Comparison of ENCODE assay signal across 21 cellular contexts in the genomic region with DNA sequence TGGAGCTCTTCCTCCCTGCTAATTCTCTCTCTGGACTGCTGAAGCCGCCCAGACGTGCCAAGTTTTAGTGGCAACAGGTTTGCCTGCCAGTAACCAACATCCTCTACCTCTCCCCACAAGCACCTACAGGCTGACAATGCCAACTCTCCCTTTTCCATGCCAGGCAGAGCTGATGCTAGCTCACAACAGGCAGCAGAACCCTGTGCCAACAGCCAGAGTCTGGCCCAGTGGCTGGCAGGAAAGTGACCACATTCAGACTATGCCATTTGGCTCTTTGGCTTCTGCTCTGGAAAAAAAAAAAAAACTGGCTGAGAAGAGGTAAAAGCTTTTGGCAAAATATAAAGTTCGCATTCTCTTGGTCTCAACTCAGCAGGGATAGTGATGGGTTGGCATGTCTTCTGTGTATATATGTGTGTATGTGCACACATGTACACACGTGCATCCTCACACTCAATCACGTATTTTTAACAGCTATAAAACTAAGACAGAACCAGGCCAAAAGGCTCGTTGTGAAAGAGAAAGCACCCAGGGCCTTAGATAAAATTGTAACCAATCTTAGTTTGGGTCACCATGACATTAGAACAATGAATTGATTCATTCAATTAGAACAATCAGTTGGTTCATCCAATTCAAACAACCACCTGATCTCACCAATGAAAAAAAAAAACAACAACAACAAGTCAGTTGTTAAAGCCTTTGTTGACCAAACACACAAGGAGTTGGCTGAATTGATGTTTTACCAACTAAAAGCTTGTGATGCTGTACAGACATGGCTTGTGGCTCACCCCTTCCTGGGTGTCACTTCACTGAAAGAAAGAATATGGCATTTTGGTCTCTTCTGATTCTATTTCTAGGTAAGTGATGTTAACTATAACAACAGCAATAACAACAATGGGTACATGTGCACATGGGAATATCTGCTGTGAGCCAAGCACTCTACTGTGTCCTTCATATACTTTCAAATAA. TPM values are rescaled to one million over a fixed set of nuclear protein-coding genes. Genes with fewer than 3 reads are reported as not detected.
A peak's percentile ranks its signal among the peaks of the same experiment; 100 is the strongest.
DNase-seq lines count a peak whose midpoint lies in the region; ATAC-seq and TF ChIP-seq lines count a peak whose summit lies in the region.
"Had no signal": no experiment of that assay in that cellular context is flagged by ENCODE, and none has a peak within 500 bp of the region (broad histone marks: within the 10 kb centered on the region; RNA-seq: fewer than 3 reads in every experiment).

No MANE protein-coding gene starts in this region.

- H3K4me3 ChIP-seq in heart right ventricle (no peak overlapping the region), aorta (ENCODE audit: low read length in 2 of 2) (no peak overlapping the region), vagina (no peak overlapping the region)
- H3K4me3 ChIP-seq: A549, colonic mucosa, HAP-1, hepatocyte had no signal

- no peaks in the 10 kb centered on the region for H3K27me3 ChIP-seq in heart right ventricle
- no peaks in the 10 kb centered on the region for H3K27me3 ChIP-seq in aorta (ENCODE audit: control insufficient read depth in 1 of 2, insufficient read depth in 2 of 2, low read length in 1 of 2)
- no peaks in the 10 kb centered on the region for H3K27me3 ChIP-seq in vagina
- H3K27me3 ChIP-seq: colonic mucosa, hepatocyte had no signal

- H3K36me3 Mint-ChIP-seq in natural killer cell, result no peaks in the 10 kb centered on the region
- no peaks in the 10 kb centered on the region for H3K36me3 Mint-ChIP-seq in natural killer cell treated with Interleukin-12 subunit alpha and Interleukin-12 subunit beta and Interleukin-15 and Interleukin-18, amount 100 ng/mL, for 72 hours

- WGBS in heart right ventricle, 2 donors, result 61 to 70% methylated on average over 6 of the region's 6 CpGs
- 8 to 9% methylated on average over 6 of the region's 6 CpGs for WGBS in aorta, 2 donors

- H3K4me1 Mint-ChIP-seq in natural killer cell, result peaks cover 0 to 4% of the 10 kb centered on the region in 2 donors
- H3K4me1 Mint-ChIP-seq in natural killer cell treated with Interleukin-12 subunit alpha and Interleukin-12 subunit beta and Interleukin-15 and Interleukin-18, amount 100 ng/mL, for 72 hours (ENCODE audit: low read depth in 2 of 2), result no peaks in the 10 kb centered on the region

- ATAC-seq in natural killer cell (peak in 2 of 3 donors; percentile 46 to 61), heart right ventricle (peak in 6 of 8 donors; percentile 25 to 67 (median 50)), aorta (ENCODE audit: low FRiP score) (peak; percentile 61)
- no peak for ATAC-seq in natural killer cell treated with Interleukin-12 subunit alpha and Interleukin-12 subunit beta and Interleukin-15 and Interleukin-18, amount 100 ng/mL, for 72 hours
- ATAC-seq: A549; activated CD8-positive, alpha-beta T cell treated with anti-CD3 and anti-CD28 coated beads for 36 hours had no signal

- peaks cover 7 to 16% of the 10 kb centered on the region in 2 donors for H3K27me3 Mint-ChIP-seq in natural killer cell (ENCODE audit: low read depth in 2 of 2)
- H3K27me3 Mint-ChIP-seq in natural killer cell treated with Interleukin-12 subunit alpha and Interleukin-12 subunit beta and Interleukin-15 and Interleukin-18, amount 100 ng/mL, for 72 hours, result peaks cover 7 to 10% of the 10 kb centered on the region in 2 donors
- H3K27me3 Mint-ChIP-seq: activated T-cell treated with anti-CD3 and anti-CD28 coated beads, Interleukin-2, amount 50 U/mL, for 24 hours had no signal

- H3K4me3 Mint-ChIP-seq in natural killer cell, result no peak overlapping the region
- no peak overlapping the region for H3K4me3 Mint-ChIP-seq in natural killer cell treated with Interleukin-12 subunit alpha and Interleukin-12 subunit beta and Interleukin-15 and Interleukin-18, amount 100 ng/mL, for 72 hours
- H3K4me3 Mint-ChIP-seq: activated CD8-positive, alpha-beta T cell treated with anti-CD3 and anti-CD28 coated beads for 36 hours; activated T-cell treated with anti-CD3 and anti-CD28 coated beads, Interleukin-2, amount 50 U/mL, for 24 hours; nephron had no signal

- intact Hi-C loops in natural killer cell (cut with micrococcal nuclease), result no loop called here
- intact Hi-C loops in heart right ventricle (cut with DNase I), result no loop called here
- intact Hi-C loops in aorta (cut with DNase I), result loop anchor here in 1 of 2 donors (10.0 kb wide), 1 partner anchor 365 kb away; the partner anchor contains the start of gene NECTIN1
- intact Hi-C loops in vagina (cut with DNase I), result no loop called here

- no peak overlapping the region for H3K27ac ChIP-seq in heart right ventricle
- peak overlapping the region in 1 of 2 donors; percentile 56 for H3K27ac ChIP-seq in aorta (ENCODE audit: low read depth in 1 of 2, low read length in 2 of 2)
- H3K27ac ChIP-seq in vagina, result no peak overlapping the region
- H3K27ac ChIP-seq: A549, colonic mucosa, hepatocyte had no signal

- peaks cover 0 to 15% (median 5%) of the 10 kb centered on the region in 9 donors for H3K4me1 ChIP-seq in heart right ventricle
- peaks cover 5 to 6% of the 10 kb centered on the region in 2 donors for H3K4me1 ChIP-seq in aorta (ENCODE audit: control insufficient read depth in 1 of 2, insufficient read depth in 2 of 2, low read length in 2 of 2)
- peaks cover 21% of the 10 kb centered on the region for H3K4me1 ChIP-seq in vagina
- H3K4me1 ChIP-seq: A549, colonic mucosa, HAP-1 had no signal

- no peak for TF ChIP-seq CTCF in natural killer cell (IDR thresholded peaks at IDR 0.05)
- no peak for TF ChIP-seq CTCF in heart right ventricle (IDR thresholded peaks at IDR 0.05)
- TF ChIP-seq CTCF in vagina (IDR thresholded peaks at IDR 0.05), result no peak

- H3K9me3 ChIP-seq in heart right ventricle, result no peaks in the 10 kb centered on the region
- H3K9me3 ChIP-seq in aorta (ENCODE audit: control insufficient read depth, low read length), result no peaks in the 10 kb centered on the region
- H3K9me3 ChIP-seq in vagina, result no peaks in the 10 kb centered on the region
- H3K9me3 ChIP-seq: colonic mucosa had no signal

- DNase-seq in natural killer cell (no peak), heart right ventricle (peak in 1 of 2 donors; percentile 8), pons (ENCODE audit: low spot score) (peak; percentile 99), aorta (peak in 1 of 2 donors; percentile 72), DMS53 treated with DMSO at 0.1 percent for 48 hours (lab: John Stamatoyannopoulos, UW; ENCODE audit: unreplicated experiment) (no peak), NK-92 (lab: John Stamatoyannopoulos, UW; ENCODE audit: unreplicated experiment) (no peak), vagina (ENCODE audit: extremely low spot score in 2 of 2) (no peak)
- no peak for DNase-seq in natural killer cell treated with Interleukin-12 subunit alpha and Interleukin-12 subunit beta and Interleukin-15 and Interleukin-18, amount 100 ng/mL, for 72 hours (ENCODE audit: low spot score)
- DNase-seq: activated CD4-positive, CD25-positive, alpha-beta regulatory T cell; activated CD8-positive, alpha-beta T cell treated with anti-CD3 and anti-CD28 coated beads for 36 hours; activated naive CD4-positive, alpha-beta T cell; activated T-cell treated with anti-CD3 and anti-CD28 coated beads, Interleukin-2, amount 50 U/mL, for 24 hours; colonic mucosa; NCI-H187 treated with DMSO at 0.1 percent for 48 hours; NCI-H345; stimulated activated CD4-positive, alpha-beta T cell treated with anti-CD3 and anti-CD28 coated beads, Interleukin-12 subunit alpha, Interleukin-12 subunit beta, amount 100 ng/mL, for 4 hours had no signal

- H3K27ac Mint-ChIP-seq in natural killer cell, result no peak overlapping the region
- no peak overlapping the region for H3K27ac Mint-ChIP-seq in natural killer cell treated with Interleukin-12 subunit alpha and Interleukin-12 subunit beta and Interleukin-15 and Interleukin-18, amount 100 ng/mL, for 72 hours
- H3K27ac Mint-ChIP-seq: activated CD8-positive, alpha-beta T cell treated with anti-CD3 and anti-CD28 coated beads for 36 hours; activated T-cell treated with anti-CD3 and anti-CD28 coated beads, Interleukin-2, amount 50 U/mL, for 24 hours had no signal

- no peak for TF ChIP-seq POLR2A in vagina (IDR thresholded peaks at IDR 0.05)

- H3K9me3 Mint-ChIP-seq in natural killer cell, result no peaks in the 10 kb centered on the region
- no peaks in the 10 kb centered on the region for H3K9me3 Mint-ChIP-seq in natural killer cell treated with Interleukin-12 subunit alpha and Interleukin-12 subunit beta and Interleukin-15 and Interleukin-18, amount 100 ng/mL, for 72 hours
- H3K9me3 Mint-ChIP-seq: activated T-cell treated with anti-CD3 and anti-CD28 coated beads, Interleukin-2, amount 50 U/mL, for 24 hours had no signal

- H3K36me3 ChIP-seq in heart right ventricle (no peaks in the 10 kb centered on the region), aorta (ENCODE audit: control insufficient read depth in 1 of 2, insufficient read depth in 2 of 2, low read length in 1 of 2) (no peaks in the 10 kb centered on the region), vagina (no peaks in the 10 kb centered on the region)
- H3K36me3 ChIP-seq: colonic mucosa, HAP-1 had no signal

RNA-seq across cellular contexts. Expression of gene TRIM29, which starts 48.6 kb away (rescaled TPM):
- total RNA-seq in natural killer cell (not detected), heart right ventricle (under 1 TPM in 2 of 10 donors, not detected in 8; 0.30 to 0.64 TPM), aorta (1 to 10 TPM; 1.3 to 3.6 TPM), vagina (729 TPM)
- not detected for total RNA-seq in natural killer cell treated with Interleukin-12 subunit alpha and Interleukin-12 subunit beta and Interleukin-15 and Interleukin-18, amount 100 ng/mL, for 72 hours
- polyA plus RNA-seq in heart right ventricle (under 1 TPM in 1 of 2 donors, not detected in 1; 0.17 TPM), aorta (under 1 TPM; 0.13 to 0.38 TPM)
- total RNA-seq: activated CD8-positive, alpha-beta T cell treated with anti-CD3 and anti-CD28 coated beads for 36 hours; RPMI7951 had no signal

Comparison
In these comparisons a context has a peak if more than half of its experiments do, and no peak if none do; other contexts are left out.
1. ATAC-seq: peak in natural killer cell (2 of 3), heart right ventricle (6 of 8) and aorta (single experiment); none in natural killer cell treated with Interleukin-12 subunit alpha and Interleukin-12 subunit beta and Interleukin-15 and Interleukin-18, amount 100 ng/mL, for 72 hours (0 of 2).
2. RNA of gene TRIM29, which starts 48.6 kb away (total RNA-seq): 729 TPM in vagina (single experiment); 1.3 to 3.6 TPM in aorta, 0.30 to 0.64 TPM in heart right ventricle, not detected in natural killer cell and not detected in natural killer cell treated with Interleukin-12 subunit alpha and Interleukin-12 subunit beta and Interleukin-15 and Interleukin-18, amount 100 ng/mL, for 72 hours; every median in the first group is over 100 times any median in the second.